Comparison of ENCODE assay signal across 1 cellular context in the genomic region with DNA sequence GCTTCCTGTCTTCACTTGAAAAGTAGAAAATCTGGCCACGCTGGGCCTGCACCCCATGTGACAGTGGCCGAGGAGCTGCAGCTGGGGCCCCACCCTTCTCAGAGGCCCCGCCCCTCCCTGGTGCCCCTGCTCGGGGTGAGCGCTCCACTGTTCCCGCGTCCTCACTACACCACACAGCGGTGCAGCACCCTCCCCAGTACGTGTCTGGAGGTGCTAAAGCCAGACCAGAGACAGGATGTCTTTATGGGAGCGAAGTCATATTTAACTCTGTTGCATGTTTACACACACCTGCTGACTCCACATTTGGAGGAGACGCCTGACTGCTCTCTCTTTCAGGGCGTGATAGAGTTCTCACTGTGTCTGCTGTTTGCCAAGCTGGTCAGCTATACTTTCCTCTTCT.
TF ChIP-seq lines count a peak whose summit lies in the region.

No MANE protein-coding gene starts in this region.

TF ChIP-seq in K562, 482 proteins besides CTCF, POLR2A, EP300 and RAD21:
- TF ChIP-seq L3MBTL2 (IDR thresholded peaks at IDR 0.05) (peak; percentile 57), PHF8 (IDR thresholded peaks at IDR 0.05; ENCODE audit: borderline replicate concordance, low read length) (no peak), ELF2 (CRISPR knock-in tag; IDR thresholded peaks at IDR 0.05) (no peak), NR4A1 (CRISPR knock-in tag; IDR thresholded peaks at IDR 0.05) (no peak), NR4A1 (tag; IDR thresholded peaks at IDR 0.05) (no peak), DIDO1 (tag; IDR thresholded peaks at IDR 0.05; ENCODE audit: low read depth) (no peak), RB1 (IDR thresholded peaks at IDR 0.05; ENCODE audit: low read depth) (0 out of 2 replicates have a peak, but pooled peaks have one; percentile 21), CBX3 (IDR thresholded peaks at IDR 0.05; ENCODE audit: borderline replicate concordance in 1 of 2, low read length in 2 of 2) (no peak), FOXK2 (conservative IDR thresholded peaks at IDR 0.05 in 1 of 2, IDR thresholded peaks at IDR 0.05 in 1 of 2; ENCODE audit: low read depth in 2 of 2) (peak; percentile 57 to 67; a peak in 2 of 4 replicates), NCOR1 (IDR thresholded peaks at IDR 0.05) (no peak)
- TF ChIP-seq, protein P1, sequence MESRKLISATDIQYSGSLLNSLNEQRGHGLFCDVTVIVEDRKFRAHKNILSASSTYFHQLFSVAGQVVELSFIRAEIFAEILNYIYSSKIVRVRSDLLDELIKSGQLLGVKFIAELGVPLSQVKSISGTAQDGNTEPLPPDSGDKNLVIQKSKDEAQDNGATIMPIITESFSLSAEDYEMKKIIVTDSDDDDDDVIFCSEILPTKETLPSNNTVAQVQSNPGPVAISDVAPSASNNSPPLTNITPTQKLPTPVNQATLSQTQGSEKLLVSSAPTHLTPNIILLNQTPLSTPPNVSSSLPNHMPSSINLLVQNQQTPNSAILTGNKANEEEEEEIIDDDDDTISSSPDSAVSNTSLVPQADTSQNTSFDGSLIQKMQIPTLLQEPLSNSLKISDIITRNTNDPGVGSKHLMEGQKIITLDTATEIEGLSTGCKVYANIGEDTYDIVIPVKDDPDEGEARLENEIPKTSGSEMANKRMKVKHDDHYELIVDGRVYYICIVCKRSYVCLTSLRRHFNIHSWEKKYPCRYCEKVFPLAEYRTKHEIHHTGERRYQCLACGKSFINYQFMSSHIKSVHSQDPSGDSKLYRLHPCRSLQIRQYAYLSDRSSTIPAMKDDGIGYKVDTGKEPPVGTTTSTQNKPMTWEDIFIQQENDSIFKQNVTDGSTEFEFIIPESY (CRISPR knock-in tag; IDR thresholded peaks at IDR 0.05): 0 out of 2 replicates have a peak, but pooled peaks have one; percentile 11
- TF ChIP-seq, protein P2, sequence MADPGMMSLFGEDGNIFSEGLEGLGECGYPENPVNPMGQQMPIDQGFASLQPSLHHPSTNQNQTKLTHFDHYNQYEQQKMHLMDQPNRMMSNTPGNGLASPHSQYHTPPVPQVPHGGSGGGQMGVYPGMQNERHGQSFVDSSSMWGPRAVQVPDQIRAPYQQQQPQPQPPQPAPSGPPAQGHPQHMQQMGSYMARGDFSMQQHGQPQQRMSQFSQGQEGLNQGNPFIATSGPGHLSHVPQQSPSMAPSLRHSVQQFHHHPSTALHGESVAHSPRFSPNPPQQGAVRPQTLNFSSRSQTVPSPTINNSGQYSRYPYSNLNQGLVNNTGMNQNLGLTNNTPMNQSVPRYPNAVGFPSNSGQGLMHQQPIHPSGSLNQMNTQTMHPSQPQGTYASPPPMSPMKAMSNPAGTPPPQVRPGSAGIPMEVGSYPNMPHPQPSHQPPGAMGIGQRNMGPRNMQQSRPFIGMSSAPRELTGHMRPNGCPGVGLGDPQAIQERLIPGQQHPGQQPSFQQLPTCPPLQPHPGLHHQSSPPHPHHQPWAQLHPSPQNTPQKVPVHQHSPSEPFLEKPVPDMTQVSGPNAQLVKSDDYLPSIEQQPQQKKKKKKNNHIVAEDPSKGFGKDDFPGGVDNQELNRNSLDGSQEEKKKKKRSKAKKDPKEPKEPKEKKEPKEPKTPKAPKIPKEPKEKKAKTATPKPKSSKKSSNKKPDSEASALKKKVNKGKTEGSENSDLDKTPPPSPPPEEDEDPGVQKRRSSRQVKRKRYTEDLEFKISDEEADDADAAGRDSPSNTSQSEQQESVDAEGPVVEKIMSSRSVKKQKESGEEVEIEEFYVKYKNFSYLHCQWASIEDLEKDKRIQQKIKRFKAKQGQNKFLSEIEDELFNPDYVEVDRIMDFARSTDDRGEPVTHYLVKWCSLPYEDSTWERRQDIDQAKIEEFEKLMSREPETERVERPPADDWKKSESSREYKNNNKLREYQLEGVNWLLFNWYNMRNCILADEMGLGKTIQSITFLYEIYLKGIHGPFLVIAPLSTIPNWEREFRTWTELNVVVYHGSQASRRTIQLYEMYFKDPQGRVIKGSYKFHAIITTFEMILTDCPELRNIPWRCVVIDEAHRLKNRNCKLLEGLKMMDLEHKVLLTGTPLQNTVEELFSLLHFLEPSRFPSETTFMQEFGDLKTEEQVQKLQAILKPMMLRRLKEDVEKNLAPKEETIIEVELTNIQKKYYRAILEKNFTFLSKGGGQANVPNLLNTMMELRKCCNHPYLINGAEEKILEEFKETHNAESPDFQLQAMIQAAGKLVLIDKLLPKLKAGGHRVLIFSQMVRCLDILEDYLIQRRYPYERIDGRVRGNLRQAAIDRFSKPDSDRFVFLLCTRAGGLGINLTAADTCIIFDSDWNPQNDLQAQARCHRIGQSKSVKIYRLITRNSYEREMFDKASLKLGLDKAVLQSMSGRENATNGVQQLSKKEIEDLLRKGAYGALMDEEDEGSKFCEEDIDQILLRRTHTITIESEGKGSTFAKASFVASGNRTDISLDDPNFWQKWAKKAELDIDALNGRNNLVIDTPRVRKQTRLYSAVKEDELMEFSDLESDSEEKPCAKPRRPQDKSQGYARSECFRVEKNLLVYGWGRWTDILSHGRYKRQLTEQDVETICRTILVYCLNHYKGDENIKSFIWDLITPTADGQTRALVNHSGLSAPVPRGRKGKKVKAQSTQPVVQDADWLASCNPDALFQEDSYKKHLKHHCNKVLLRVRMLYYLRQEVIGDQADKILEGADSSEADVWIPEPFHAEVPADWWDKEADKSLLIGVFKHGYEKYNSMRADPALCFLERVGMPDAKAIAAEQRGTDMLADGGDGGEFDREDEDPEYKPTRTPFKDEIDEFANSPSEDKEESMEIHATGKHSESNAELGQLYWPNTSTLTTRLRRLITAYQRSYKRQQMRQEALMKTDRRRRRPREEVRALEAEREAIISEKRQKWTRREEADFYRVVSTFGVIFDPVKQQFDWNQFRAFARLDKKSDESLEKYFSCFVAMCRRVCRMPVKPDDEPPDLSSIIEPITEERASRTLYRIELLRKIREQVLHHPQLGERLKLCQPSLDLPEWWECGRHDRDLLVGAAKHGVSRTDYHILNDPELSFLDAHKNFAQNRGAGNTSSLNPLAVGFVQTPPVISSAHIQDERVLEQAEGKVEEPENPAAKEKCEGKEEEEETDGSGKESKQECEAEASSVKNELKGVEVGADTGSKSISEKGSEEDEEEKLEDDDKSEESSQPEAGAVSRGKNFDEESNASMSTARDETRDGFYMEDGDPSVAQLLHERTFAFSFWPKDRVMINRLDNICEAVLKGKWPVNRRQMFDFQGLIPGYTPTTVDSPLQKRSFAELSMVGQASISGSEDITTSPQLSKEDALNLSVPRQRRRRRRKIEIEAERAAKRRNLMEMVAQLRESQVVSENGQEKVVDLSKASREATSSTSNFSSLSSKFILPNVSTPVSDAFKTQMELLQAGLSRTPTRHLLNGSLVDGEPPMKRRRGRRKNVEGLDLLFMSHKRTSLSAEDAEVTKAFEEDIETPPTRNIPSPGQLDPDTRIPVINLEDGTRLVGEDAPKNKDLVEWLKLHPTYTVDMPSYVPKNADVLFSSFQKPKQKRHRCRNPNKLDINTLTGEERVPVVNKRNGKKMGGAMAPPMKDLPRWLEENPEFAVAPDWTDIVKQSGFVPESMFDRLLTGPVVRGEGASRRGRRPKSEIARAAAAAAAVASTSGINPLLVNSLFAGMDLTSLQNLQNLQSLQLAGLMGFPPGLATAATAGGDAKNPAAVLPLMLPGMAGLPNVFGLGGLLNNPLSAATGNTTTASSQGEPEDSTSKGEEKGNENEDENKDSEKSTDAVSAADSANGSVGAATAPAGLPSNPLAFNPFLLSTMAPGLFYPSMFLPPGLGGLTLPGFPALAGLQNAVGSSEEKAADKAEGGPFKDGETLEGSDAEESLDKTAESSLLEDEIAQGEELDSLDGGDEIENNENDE (IDR thresholded peaks at IDR 0.05; ENCODE audit: low read depth, low read length): no peak
- TF ChIP-seq, protein P3, sequence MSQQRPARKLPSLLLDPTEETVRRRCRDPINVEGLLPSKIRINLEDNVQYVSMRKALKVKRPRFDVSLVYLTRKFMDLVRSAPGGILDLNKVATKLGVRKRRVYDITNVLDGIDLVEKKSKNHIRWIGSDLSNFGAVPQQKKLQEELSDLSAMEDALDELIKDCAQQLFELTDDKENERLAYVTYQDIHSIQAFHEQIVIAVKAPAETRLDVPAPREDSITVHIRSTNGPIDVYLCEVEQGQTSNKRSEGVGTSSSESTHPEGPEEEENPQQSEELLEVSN (IDR thresholded peaks at IDR 0.05; ENCODE audit: borderline replicate concordance in 1 of 2, extremely low read depth in 1 of 2, insufficient read depth in 1 of 2, insufficient read length in 1 of 2, low read depth in 1 of 2, low read length in 1 of 2, poor library complexity in 1 of 2, severe bottlenecking in 1 of 2): peak; percentile 30 to 36
- TF ChIP-seq, protein P4, sequence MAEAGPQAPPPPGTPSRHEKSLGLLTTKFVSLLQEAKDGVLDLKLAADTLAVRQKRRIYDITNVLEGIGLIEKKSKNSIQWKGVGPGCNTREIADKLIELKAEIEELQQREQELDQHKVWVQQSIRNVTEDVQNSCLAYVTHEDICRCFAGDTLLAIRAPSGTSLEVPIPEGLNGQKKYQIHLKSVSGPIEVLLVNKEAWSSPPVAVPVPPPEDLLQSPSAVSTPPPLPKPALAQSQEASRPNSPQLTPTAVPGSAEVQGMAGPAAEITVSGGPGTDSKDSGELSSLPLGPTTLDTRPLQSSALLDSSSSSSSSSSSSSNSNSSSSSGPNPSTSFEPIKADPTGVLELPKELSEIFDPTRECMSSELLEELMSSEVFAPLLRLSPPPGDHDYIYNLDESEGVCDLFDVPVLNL (CRISPR knock-in tag; IDR thresholded peaks at IDR 0.05; ENCODE audit: low read depth): no peak
- TF ChIP-seq, protein P5, sequence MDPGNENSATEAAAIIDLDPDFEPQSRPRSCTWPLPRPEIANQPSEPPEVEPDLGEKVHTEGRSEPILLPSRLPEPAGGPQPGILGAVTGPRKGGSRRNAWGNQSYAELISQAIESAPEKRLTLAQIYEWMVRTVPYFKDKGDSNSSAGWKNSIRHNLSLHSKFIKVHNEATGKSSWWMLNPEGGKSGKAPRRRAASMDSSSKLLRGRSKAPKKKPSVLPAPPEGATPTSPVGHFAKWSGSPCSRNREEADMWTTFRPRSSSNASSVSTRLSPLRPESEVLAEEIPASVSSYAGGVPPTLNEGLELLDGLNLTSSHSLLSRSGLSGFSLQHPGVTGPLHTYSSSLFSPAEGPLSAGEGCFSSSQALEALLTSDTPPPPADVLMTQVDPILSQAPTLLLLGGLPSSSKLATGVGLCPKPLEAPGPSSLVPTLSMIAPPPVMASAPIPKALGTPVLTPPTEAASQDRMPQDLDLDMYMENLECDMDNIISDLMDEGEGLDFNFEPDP (CRISPR knock-in tag; IDR thresholded peaks at IDR 0.05): no peak
- TF ChIP-seq, protein P6, sequence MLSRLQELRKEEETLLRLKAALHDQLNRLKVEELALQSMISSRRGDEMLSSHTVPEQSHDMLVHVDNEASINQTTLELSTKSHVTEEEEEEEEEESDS (CRISPR knock-in tag; IDR thresholded peaks at IDR 0.05): no peak
